In the genomic region with DNA sequence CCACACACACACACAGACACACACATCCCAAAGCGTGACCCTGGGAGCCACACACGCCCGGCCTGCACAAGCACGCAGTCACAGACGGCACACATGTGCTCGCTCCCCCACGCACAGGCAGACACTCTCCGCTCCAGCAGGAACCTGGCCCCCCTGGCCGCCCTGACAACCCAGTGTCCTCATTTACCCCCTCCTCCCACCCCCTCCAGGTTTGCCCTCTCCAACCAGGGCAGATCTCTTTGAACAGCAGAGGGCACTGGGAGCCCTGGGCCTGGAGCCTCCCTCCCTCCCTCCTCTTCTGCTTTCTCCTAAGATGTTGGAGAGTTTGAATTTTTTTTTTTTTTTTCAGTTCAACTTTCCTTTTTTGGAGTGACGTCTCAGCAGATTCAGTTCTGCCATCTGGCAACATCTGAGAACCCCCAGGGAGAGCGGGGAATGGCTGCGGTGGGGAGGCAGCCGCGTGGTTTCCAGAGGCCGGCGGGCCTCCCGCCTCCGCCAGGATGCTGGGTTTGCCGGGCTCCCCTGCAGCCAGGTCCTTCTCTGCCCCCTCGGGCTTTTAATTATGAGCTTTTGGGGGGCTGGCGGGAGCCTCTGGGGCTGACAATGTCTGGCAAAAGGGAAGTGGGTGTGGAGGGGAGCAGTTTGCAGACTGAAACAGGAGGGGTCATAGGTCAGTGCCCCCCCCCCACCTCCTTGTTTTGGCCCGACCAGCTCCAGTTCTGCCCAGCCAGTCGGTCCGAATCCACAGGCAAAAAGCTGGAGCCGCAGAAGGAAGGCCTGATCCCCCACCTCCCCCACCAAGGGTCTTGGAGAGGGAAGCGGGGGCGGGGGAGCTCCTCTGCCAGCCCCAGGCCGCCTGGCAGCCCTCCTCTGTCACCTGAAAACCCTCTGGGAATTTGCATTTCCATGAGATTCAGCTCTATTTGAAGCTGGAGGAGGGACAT, we compare ENCODE assay signal across 8 cellular contexts. TPM values are rescaled to one million over a fixed set of nuclear protein-coding genes. Genes with fewer than 3 reads are reported as not detected.
DNase-seq lines count a peak whose midpoint lies in the region; ATAC-seq and TF ChIP-seq lines count a peak whose summit lies in the region.

No MANE protein-coding gene starts in this region.

- no TSS peak for BruUV-seq in PC-3 (replicated peaks; lab: Mats Ljungman, UMichigan)

- no peak overlapping the region for H3K9ac ChIP-seq in PC-3 (ENCODE audit: low read length)

- no peaks in the 10 kb centered on the region for H3K27me3 ChIP-seq in PC-3 (ENCODE audit: low read length)
- no peaks in the 10 kb centered on the region for H3K27me3 ChIP-seq in kidney epithelial cell (ENCODE audit: control insufficient read depth, insufficient read depth, low read length)

- DNase-seq in NCI-H1436 (lab: John Stamatoyannopoulos, UW): peak; percentile 35
- no peak for DNase-seq in NCI-H1436 treated with DMSO at 0.1 percent for 48 hours (lab: John Stamatoyannopoulos, UW)
- DNase-seq in PC-3: peak; percentile 61
- no peak for DNase-seq in central memory CD8-positive, alpha-beta T cell (ENCODE audit: low spot score in 2 of 2)
- DNase-seq in kidney epithelial cell (ENCODE audit: low read depth): no peak
- peak; percentile 94 for DNase-seq in smooth muscle cell of the brain vasculature (ENCODE audit: low read depth, low spot score)

- intact Hi-C loops in PC-3 (cut with micrococcal nuclease): loop anchor here (2.0 to 5.0 kb wide), 5 partner anchors 40 to 201 kb away; no protein-coding TSS in a partner anchor

- no peaks in the 10 kb centered on the region for H3F3A ChIP-seq in PC-3 (ENCODE audit: low read length, unreplicated experiment)

- no peaks in the 10 kb centered on the region for H3K9me3 ChIP-seq in PC-3 (ENCODE audit: low read length)

- H3K4me1 ChIP-seq in PC-3 (ENCODE audit: insufficient read depth, low read length): 0 out of 2 replicates have a peak, but pooled peaks cover 8% of the 10 kb centered on the region

- peaks cover 17% of the 10 kb centered on the region for H4K20me1 ChIP-seq in PC-3 (ENCODE audit: low read length)

- CTCF ChIA-PET in PC-3 (lab: Charles Lee): no interaction called here

- POLR2A ChIA-PET in PC-3 (lab: Charles Lee; ENCODE audit: unreplicated experiment): no interaction called here

- H3K9me2 ChIP-seq in PC-3 (replicated peaks; ENCODE audit: low read length): no peaks in the 10 kb centered on the region

- TF ChIP-seq CTCF in PC-3 (conservative IDR thresholded peaks at IDR 0.05; ENCODE audit: low read depth, low read length) (peak; percentile 60), kidney epithelial cell (IDR thresholded peaks at IDR 0.05; ENCODE audit: insufficient read depth, low read length, poor library complexity, severe bottlenecking) (peak; percentile 79)

- peaks cover 33% of the 10 kb centered on the region for H3K79me2 ChIP-seq in PC-3 (ENCODE audit: low read length)

- peaks cover 8% of the 10 kb centered on the region for H3K36me3 Mint-ChIP-seq in central memory CD8-positive, alpha-beta T cell (ENCODE audit: insufficient read depth)

- H3K27ac ChIP-seq in PC-3 (ENCODE audit: low read length): no peak overlapping the region

- ATAC-seq in HG02642 (IDR thresholded peaks at IDR 0.05; ENCODE audit: poor library complexity, unreplicated experiment) (peak; percentile 28), PC-3 (peak; percentile 16), GM19328 (IDR thresholded peaks at IDR 0.05; ENCODE audit: unreplicated experiment) (no peak)
- no peak for ATAC-seq in central memory CD8-positive, alpha-beta T cell (replicated peaks; ENCODE audit: extremely low read depth, poor library complexity, severe bottlenecking)

- H3K9me3 Mint-ChIP-seq in central memory CD8-positive, alpha-beta T cell: no peaks in the 10 kb centered on the region

- H3K27ac Mint-ChIP-seq in central memory CD8-positive, alpha-beta T cell (ENCODE audit: low read depth): peak overlapping the region; percentile 57

- H3K27me3 Mint-ChIP-seq in central memory CD8-positive, alpha-beta T cell: no peaks in the 10 kb centered on the region

- peaks cover 16% of the 10 kb centered on the region for H3K4me1 Mint-ChIP-seq in central memory CD8-positive, alpha-beta T cell

- H3K4me3 Mint-ChIP-seq in central memory CD8-positive, alpha-beta T cell: peak overlapping the region; percentile 84

- no peaks in the 10 kb centered on the region for H3K36me3 ChIP-seq in PC-3 (ENCODE audit: low read depth, low read length)
- H3K36me3 ChIP-seq in kidney epithelial cell (ENCODE audit: control insufficient read depth, insufficient read depth, low read length): no peaks in the 10 kb centered on the region

- H3K4me3 ChIP-seq in PC-3 (ENCODE audit: low read length): no peak overlapping the region
- no peak overlapping the region for H3K4me3 ChIP-seq in kidney epithelial cell (ENCODE audit: low read depth, low read length)

- H3K4me2 ChIP-seq in PC-3 (ENCODE audit: low read length): peak overlapping the region; percentile 100; the same call in 1 of the 2 replicates

- H2AFZ ChIP-seq in PC-3 (ENCODE audit: low read length): no peak overlapping the region

RNA-seq across cellular contexts. Expression of a gene that starts 1.3 kb away (rescaled TPM):
- total RNA-seq in PC-3 (2014; rRNA removed): 117 and 218 TPM in 2 replicates
- 113 and 115 TPM in 2 replicates for total RNA-seq in kidney epithelial cell

Comparison
In these comparisons a context has a peak if more than half of its experiments do, and no peak if none do; other contexts are left out.
1. DNase-seq: peak in NCI-H1436 (single experiment), PC-3 (single experiment) and smooth muscle cell of the brain vasculature (single experiment); none in NCI-H1436 treated with DMSO at 0.1 percent for 48 hours (single experiment), central memory CD8-positive, alpha-beta T cell (0 of 2) and kidney epithelial cell (single experiment).
2. ATAC-seq: peak in HG02642 (single experiment) and PC-3 (single experiment); none in central memory CD8-positive, alpha-beta T cell (single experiment) and GM19328 (single experiment).